ENCODE assay signal across 10 cellular contexts in the genomic region with DNA sequence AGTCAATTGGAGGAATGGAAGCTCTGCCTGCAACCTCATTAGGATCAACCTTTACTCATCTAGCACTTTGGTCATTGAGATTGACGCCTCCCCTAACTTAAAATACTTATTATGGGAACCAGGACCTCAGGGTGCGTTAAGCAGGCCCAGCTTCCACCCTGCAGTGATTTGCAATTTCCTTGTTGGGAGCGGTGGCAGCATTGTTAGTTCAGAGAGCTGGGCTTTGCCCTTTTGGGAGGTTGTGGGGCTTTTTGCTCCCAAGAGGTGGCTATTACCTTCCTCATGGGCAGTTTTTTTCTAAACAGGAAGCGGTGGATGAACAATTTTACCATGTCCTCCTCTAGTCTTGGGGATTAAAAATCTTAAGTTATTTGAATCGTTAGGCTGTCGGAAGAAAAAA.
"Had no signal": no experiment of that assay in that cellular context is flagged by ENCODE, and none has a peak within 500 bp of the region (broad histone marks: within the 10 kb centered on the region; RNA-seq: fewer than 3 reads in every experiment).

No MANE protein-coding gene starts in this region.

- H3K36me3 ChIP-seq: HAP-1 had no signal

- H3K4me1 ChIP-seq: HAP-1 had no signal

- H3K9ac ChIP-seq: KMS-11 had no signal

- H3K27ac Mint-ChIP-seq: HFFc6, IgD-negative memory B cell had no signal

- H3K27ac ChIP-seq: HL-60, KMS-11 had no signal

- H3K4me2 ChIP-seq: KMS-11 had no signal

- H3K9me3 ChIP-seq: HAP-1 had no signal

- H3K9me3 Mint-ChIP-seq: HFFc6 had no signal

- H3K4me1 Mint-ChIP-seq: IgD-negative memory B cell had no signal

- DNase-seq: GOT3, HFFc6, KBM-7 had no signal

- H3K4me3 ChIP-seq: HAP-1 had no signal

- FAIRE-seq: H54, HepG2 had no signal

- H3K4me3 Mint-ChIP-seq: HFFc6, IgD-negative memory B cell had no signal

- ATAC-seq: HCT116, HepG2 had no signal

- H3K36me3 Mint-ChIP-seq: IgD-negative memory B cell had no signal
